Comparison of ENCODE assay signal across 12 cellular contexts in genomic region chr4:5524900-5525299, GRCh38.
DNase-seq lines count a peak whose midpoint lies in the region; ATAC-seq and TF ChIP-seq lines count a peak whose summit lies in the region.
"Had no signal": no experiment of that assay in that cellular context is flagged by ENCODE, and none has a peak within 500 bp of the region (broad histone marks: within the 10 kb centered on the region; RNA-seq: fewer than 3 reads in every experiment).

No MANE protein-coding gene starts in this region.

- no peaks in the 10 kb centered on the region for H3K9me3 ChIP-seq in fibroblast of lung (ENCODE audit: control insufficient read depth, insufficient read depth, low read depth, low read length)
- H3K9me3 ChIP-seq in Karpas-422 (ENCODE audit: low read length), result no peaks in the 10 kb centered on the region
- H3K9me3 ChIP-seq: colonic mucosa, ovary had no signal

- ATAC-seq in HG03095 (IDR thresholded peaks at IDR 0.05; ENCODE audit: unreplicated experiment), result no peak
- ATAC-seq: PC-3 had no signal

- no peak overlapping the region for H3K4me2 ChIP-seq in fibroblast of lung (ENCODE audit: extremely low read depth, insufficient read depth, low read length)
- H3K4me2 ChIP-seq in Karpas-422 (ENCODE audit: low read depth, low read length, poor library complexity, severe bottlenecking), result no peak overlapping the region

- DNase-seq in H4 (ENCODE audit: low spot score) (peak; percentile 78), SK-N-DZ (ENCODE audit: low spot score) (peak; percentile 94), fibroblast of lung (ENCODE audit: low read depth in 2 of 2) (peak; percentile 64 to 87), pulmonary artery endothelial cell (ENCODE audit: low read depth, low spot score) (peak; percentile 35), NCI-H345 treated with DMSO at 0.1 percent for 48 hours (lab: John Stamatoyannopoulos, UW; ENCODE audit: unreplicated experiment) (no peak), Karpas-422 (no peak)
- DNase-seq in stimulated activated CD4-positive, alpha-beta T cell treated with anti-CD3 and anti-CD28 coated beads, Interleukin-15, amount 100 ng/mL, for 24 hours, result no peak
- DNase-seq: colonic mucosa, DND-41, ovary, PC-3 had no signal

- no peaks in the 10 kb centered on the region for H3K9me2 ChIP-seq in Karpas-422 (replicated peaks; ENCODE audit: insufficient read depth, low read length)

- H3K79me2 ChIP-seq in fibroblast of lung (ENCODE audit: control insufficient read depth, insufficient read depth, low read length) (no peaks in the 10 kb centered on the region), Karpas-422 (ENCODE audit: low read length) (no peaks in the 10 kb centered on the region)

- no peaks in the 10 kb centered on the region for H3K27me3 ChIP-seq in fibroblast of lung (ENCODE audit: control insufficient read depth, insufficient read depth, low read length)
- no peaks in the 10 kb centered on the region for H3K27me3 ChIP-seq in Karpas-422 (ENCODE audit: low read length)
- H3K27me3 ChIP-seq: colonic mucosa, ovary had no signal

- no peaks in the 10 kb centered on the region for H3K36me3 ChIP-seq in fibroblast of lung (ENCODE audit: control insufficient read depth, insufficient read depth, low read length)
- no peaks in the 10 kb centered on the region for H3K36me3 ChIP-seq in Karpas-422 (ENCODE audit: insufficient read depth, low read length)
- H3K36me3 ChIP-seq: colonic mucosa, ovary had no signal

- TF ChIP-seq CTCF in fibroblast of lung (conservative IDR thresholded peaks at IDR 0.05 in 1 of 2, IDR thresholded peaks at IDR 0.05 in 1 of 2; ENCODE audit: low read depth in 1 of 2, low read length in 2 of 2), result no peak

- H3K27ac ChIP-seq in fibroblast of lung (ENCODE audit: insufficient read depth, low read length) (no peak overlapping the region), Karpas-422 (ENCODE audit: low read length) (no peak overlapping the region)
- H3K27ac ChIP-seq: colonic mucosa, ovary had no signal

- no peaks in the 10 kb centered on the region for H4K20me1 ChIP-seq in fibroblast of lung (ENCODE audit: control insufficient read depth, extremely low read depth, insufficient read depth, low read length)
- no peaks in the 10 kb centered on the region for H4K20me1 ChIP-seq in Karpas-422 (ENCODE audit: insufficient read depth, low read depth, low read length)

- H3K4me1 ChIP-seq in fibroblast of lung (ENCODE audit: control insufficient read depth, extremely low read depth, insufficient read depth, low read length), result no peaks in the 10 kb centered on the region
- no peaks in the 10 kb centered on the region for H3K4me1 ChIP-seq in Karpas-422 (ENCODE audit: low read length)
- H3K4me1 ChIP-seq: colonic mucosa had no signal

- H3K4me3 ChIP-seq in fibroblast of lung (replicated peaks in 1 of 4; ENCODE audit: control extremely low read depth in 1 of 4, insufficient read depth in 1 of 4, low read depth in 3 of 4, low read length in 4 of 4) (no peak overlapping the region), Karpas-422 (ENCODE audit: low read length) (no peak overlapping the region)
- H3K4me3 ChIP-seq: colonic mucosa, ovary had no signal

- no peak overlapping the region for H3K9ac ChIP-seq in fibroblast of lung (ENCODE audit: insufficient read depth, low read length)
- no peak overlapping the region for H3K9ac ChIP-seq in Karpas-422 (ENCODE audit: low read length)

- no peak overlapping the region for H2AFZ ChIP-seq in fibroblast of lung (ENCODE audit: low read length)
- no peak overlapping the region for H2AFZ ChIP-seq in Karpas-422 (ENCODE audit: low read length)

Comparison
In these comparisons a context has a peak if more than half of its experiments do, and no peak if none do; other contexts are left out.
1. DNase-seq: peak in H4 (single experiment), SK-N-DZ (single experiment), fibroblast of lung (2 of 2) and pulmonary artery endothelial cell (single experiment); none in NCI-H345 treated with DMSO at 0.1 percent for 48 hours (single experiment), Karpas-422 (single experiment) and stimulated activated CD4-positive, alpha-beta T cell treated with anti-CD3 and anti-CD28 coated beads, Interleukin-15, amount 100 ng/mL, for 24 hours (single experiment).